8 cellular contexts compared by ENCODE assay signal in the genomic region with DNA sequence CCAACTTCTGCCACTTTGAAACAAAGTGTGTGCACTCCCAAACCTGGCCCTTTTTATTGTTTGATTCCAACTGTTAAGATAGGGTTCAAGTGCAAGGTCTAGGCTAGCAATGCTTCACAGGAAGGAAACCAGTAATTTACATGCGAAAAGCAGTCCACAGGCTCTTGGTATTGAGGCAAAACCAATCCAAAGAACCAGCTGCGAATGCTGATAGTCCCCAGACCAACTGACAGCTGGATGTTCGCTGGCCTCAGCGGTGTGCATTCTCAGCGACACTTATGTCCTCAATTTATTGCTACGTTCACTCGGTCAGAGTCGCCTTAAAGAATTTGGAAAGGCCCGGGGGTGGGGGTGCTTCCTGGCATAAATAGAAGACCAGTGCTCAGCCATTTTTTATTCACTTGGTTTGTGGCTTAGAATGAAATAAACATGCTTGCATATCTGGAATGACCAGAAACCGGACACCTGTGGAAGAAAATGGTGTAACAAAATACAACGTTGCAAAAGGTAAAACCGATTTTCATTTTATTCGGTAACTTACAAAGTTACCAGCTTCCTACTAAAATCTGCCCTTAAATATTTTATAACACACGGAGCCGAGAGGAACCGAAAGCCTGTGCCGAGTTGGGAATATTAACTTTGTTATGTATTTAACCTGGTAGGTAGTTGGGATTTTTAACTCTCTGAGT. TPM values are rescaled to one million over a fixed set of nuclear protein-coding genes. Genes with fewer than 3 reads are reported as not detected.
DNase-seq lines count a peak whose midpoint lies in the region; ATAC-seq, FAIRE-seq and TF ChIP-seq lines count a peak whose summit lies in the region.

No MANE protein-coding gene starts in this region.

- CTCF ChIA-PET in A549 (lab: Yijun Ruan, JAX): no interaction called here

- no peaks in the 10 kb centered on the region for H3K36me3 ChIP-seq in suprapubic skin

- TF ChIP-seq POLR2A in A549 (IDR thresholded peaks at IDR 0.05; ENCODE audit: low read length): no peak
- no peak for TF ChIP-seq POLR2A in suprapubic skin (IDR thresholded peaks at IDR 0.05)

- H3K4me2 ChIP-seq in A549: peak overlapping the region; percentile 84

- no peak for TF ChIP-seq RAD21 in A549 (conservative IDR thresholded peaks at IDR 0.05 in 1 of 2, IDR thresholded peaks at IDR 0.05 in 1 of 2)

- no peak for TF ChIP-seq EP300 in A549 (IDR thresholded peaks at IDR 0.05)
- TF ChIP-seq EP300 in suprapubic skin (IDR thresholded peaks at IDR 0.05): no peak

- no peak for DNase-seq in A549 (ENCODE audit: low read depth in 1 of 2, low spot score in 1 of 2)
- no peak for DNase-seq in GM18507 (ENCODE audit: extremely low spot score, insufficient read length, low read depth)
- peak; percentile 72 for DNase-seq in NCI-H526 treated with DMSO at 0.1 percent for 48 hours (lab: John Stamatoyannopoulos, UW)
- DNase-seq in astrocyte of the cerebellum (ENCODE audit: low read depth): no peak
- peak; percentile 69 for DNase-seq in left kidney (ENCODE audit: low read depth, low spot score)
- DNase-seq in suprapubic skin (ENCODE audit: low spot score in 2 of 2): no peak
- DNase-seq in GM19238 (ENCODE audit: insufficient read length, low spot score): no peak

- ATAC-seq in A549: no peak; a peak in 1 of 6 replicates
- ATAC-seq in activated CD4-positive, CD25-positive, alpha-beta regulatory T cell treated with anti-CD3 and anti-CD28 coated beads, Interleukin-2, amount 50 U/mL, for 24 hours: no peak

- H3K9me3 ChIP-seq in A549: no peaks in the 10 kb centered on the region
- no peaks in the 10 kb centered on the region for H3K9me3 ChIP-seq in suprapubic skin

- TF ChIP-seq CTCF in A549 (IDR thresholded peaks at IDR 0.05): no peak
- no peak for TF ChIP-seq CTCF in astrocyte of the cerebellum (IDR thresholded peaks at IDR 0.05; ENCODE audit: low read depth, low read length, missing control alignments)
- no peak for TF ChIP-seq CTCF in suprapubic skin (IDR thresholded peaks at IDR 0.05)

- peak overlapping the region; percentile 79 to 93 for H3K27ac ChIP-seq in A549
- H3K27ac ChIP-seq in suprapubic skin: peak overlapping the region; percentile 94

- POLR2A ChIA-PET in A549 (lab: Yijun Ruan, JAX): no interaction called here

- 82% methylated on average over 17 of the region's 17 CpGs for WGBS in A549 (ENCODE audit: missing lambda C conversion rate)
- 7% methylated on average over 17 of the region's 17 CpGs for WGBS in suprapubic skin

- FAIRE-seq in A549 (lab: Jason Lieb, UNC): no peak
- FAIRE-seq in GM18507 (lab: Jason Lieb, UNC): peak; percentile 63

- H3K4me1 ChIP-seq in A549: peaks cover 34% of the 10 kb centered on the region
- H3K4me1 ChIP-seq in suprapubic skin: peaks cover 95% of the 10 kb centered on the region

- in situ Hi-C loops in astrocyte of the cerebellum (cut with HindIII; ENCODE audit: low sequenced_read_pairs): no loop called here

- peak overlapping the region; percentile 86 for H3K4me3 ChIP-seq in A549
- H3K4me3 ChIP-seq in astrocyte of the cerebellum (ENCODE audit: low read depth, low read length): peak overlapping the region; percentile 74
- H3K4me3 ChIP-seq in suprapubic skin: peak overlapping the region; percentile 93

- no peaks in the 10 kb centered on the region for H3K27me3 ChIP-seq in suprapubic skin

TF ChIP-seq in A549, 52 proteins besides CTCF, POLR2A, EP300 and RAD21:
- TF ChIP-seq RCOR1 (IDR thresholded peaks at IDR 0.05; ENCODE audit: low read depth, low read length) (no peak), ZNF302 (CRISPR knock-in tag; IDR thresholded peaks at IDR 0.05) (no peak), JUNB (IDR thresholded peaks at IDR 0.05) (no peak), SMC3 (IDR thresholded peaks at IDR 0.05) (no peak), NFE2L2 (conservative IDR thresholded peaks at IDR 0.05; ENCODE audit: low read length) (no peak), PHF8 (IDR thresholded peaks at IDR 0.05; ENCODE audit: borderline replicate concordance, low read depth) (no peak), NPAS2 (CRISPR knock-in tag; IDR thresholded peaks at IDR 0.05; ENCODE audit: borderline replicate concordance) (no peak), ESRRA (IDR thresholded peaks at IDR 0.05; ENCODE audit: borderline replicate concordance, low read length) (no peak), EHF (CRISPR knock-in tag; IDR thresholded peaks at IDR 0.05) (no peak), CHD4 (IDR thresholded peaks at IDR 0.05; ENCODE audit: borderline replicate concordance) (no peak)
- TF ChIP-seq, protein P1, sequence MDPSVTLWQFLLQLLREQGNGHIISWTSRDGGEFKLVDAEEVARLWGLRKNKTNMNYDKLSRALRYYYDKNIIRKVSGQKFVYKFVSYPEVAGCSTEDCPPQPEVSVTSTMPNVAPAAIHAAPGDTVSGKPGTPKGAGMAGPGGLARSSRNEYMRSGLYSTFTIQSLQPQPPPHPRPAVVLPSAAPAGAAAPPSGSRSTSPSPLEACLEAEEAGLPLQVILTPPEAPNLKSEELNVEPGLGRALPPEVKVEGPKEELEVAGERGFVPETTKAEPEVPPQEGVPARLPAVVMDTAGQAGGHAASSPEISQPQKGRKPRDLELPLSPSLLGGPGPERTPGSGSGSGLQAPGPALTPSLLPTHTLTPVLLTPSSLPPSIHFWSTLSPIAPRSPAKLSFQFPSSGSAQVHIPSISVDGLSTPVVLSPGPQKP (IDR thresholded peaks at IDR 0.05; ENCODE audit: low read depth, low read length): no peak

RNA-seq across cellular contexts. Expression of a gene that starts 1.6 kb away (rescaled TPM):
- polyA plus RNA-seq in A549 (2011; rRNA removed): 15.0 and 27.5 TPM in 2 replicates
- 9.6 and 12.4 TPM in 2 replicates for polyA plus RNA-seq in A549 (2012; cell fraction: cytosol; rRNA removed)
- polyA plus RNA-seq in A549 (2012; cell fraction: nucleus; rRNA removed): 23.1 and 25.3 TPM in 2 replicates
- polyA plus RNA-seq in A549 (2017; fragmentation: RNase III; extraction: RNeasy Plus Mini Kit Qiagen cat#74134 plus additional on column Dnase treatment): 19.3 to 21.4 TPM (median 20.5 TPM) in 3 replicates
- polyA minus RNA-seq in A549 (2011; rRNA and poly(A)+ RNA removed): 59.3 and 64.3 TPM in 2 replicates
- total RNA-seq in suprapubic skin: 100 to 1,000 TPM in 1 of 4 donors, 10 to 100 TPM in 3; 18.5 to 125 (median 38.3) TPM

Comparison
In these comparisons a context has a peak if more than half of its experiments do, and no peak if none do; other contexts are left out.
1. DNase-seq: peak in NCI-H526 treated with DMSO at 0.1 percent for 48 hours (single experiment) and left kidney (single experiment); none in A549 (0 of 2), GM18507 (single experiment), astrocyte of the cerebellum (single experiment), suprapubic skin (0 of 2) and GM19238 (single experiment).
2. Peak in every context shown above with its lines, with median percentiles within 50 percentile points of each other: H3K4me3 ChIP-seq.